Comparison of ENCODE assay signal across 29 cellular contexts in genomic region chrX:17525762-17526555, GRCh38.
DNase-seq lines count a peak whose midpoint lies in the region; ATAC-seq, FAIRE-seq and TF ChIP-seq lines count a peak whose summit lies in the region.
"Had no signal": no experiment of that assay in that cellular context is flagged by ENCODE, and none has a peak within 500 bp of the region (broad histone marks: within the 10 kb centered on the region; RNA-seq: fewer than 3 reads in every experiment).

No MANE protein-coding gene starts in this region.

- H3K27me3 Mint-ChIP-seq in astrocyte (ENCODE audit: low read depth, unreplicated experiment) = no peaks in the 10 kb centered on the region
- H3K27me3 Mint-ChIP-seq: activated CD8-positive, alpha-beta T cell treated with anti-CD3 and anti-CD28 coated beads for 36 hours; activated naive CD8-positive, alpha-beta T cell treated with anti-CD3 and anti-CD28 coated beads for 36 hours; central memory CD8-positive, alpha-beta T cell had no signal

- no peaks in the 10 kb centered on the region for H3K9me3 Mint-ChIP-seq in astrocyte (ENCODE audit: unreplicated experiment)
- H3K9me3 Mint-ChIP-seq: activated CD8-positive, alpha-beta T cell treated with anti-CD3 and anti-CD28 coated beads for 36 hours; activated naive CD8-positive, alpha-beta T cell treated with anti-CD3 and anti-CD28 coated beads for 36 hours; central memory CD8-positive, alpha-beta T cell; HFFc6; nephron progenitor cell had no signal

- DNase-seq in ELF-1 (ENCODE audit: low read depth, low spot score) (peak; percentile 61), astrocyte (ENCODE audit: low read depth) (peak; percentile 31), hepatocyte (ENCODE audit: low spot score) (no peak), smooth muscle cell (lab: John Stamatoyannopoulos, UW; ENCODE audit: unreplicated experiment) (no peak), RCC 7860 (ENCODE audit: low spot score) (no peak), T-helper 1 cell (no peak)
- DNase-seq: activated CD4-positive, alpha-beta T cell treated with anti-CD3 and anti-CD28 coated beads for 1 hour; activated CD8-positive, alpha-beta T cell treated with anti-CD3 and anti-CD28 coated beads for 36 hours; activated effector memory CD4-positive, alpha-beta T cell treated with Interleukin-2 at 50 U/mL for 16 hours; activated naive CD8-positive, alpha-beta T cell treated with anti-CD3 and anti-CD28 coated beads for 36 hours; activated T-cell treated with anti-CD3 and anti-CD28 coated beads for 4 hours; BE2C; dorsolateral prefrontal cortex; HFFc6; hypothalamus; left ventricle myocardium superior; NCI-H1105 treated with DMSO at 0.1 percent for 48 hours; NCI-H2029 treated with DMSO at 0.1 percent for 48 hours; NCI-H446; nephron progenitor cell; right lobe of liver; SHP77; stimulated activated naive CD8-positive, alpha-beta T cell treated with anti-CD3 and anti-CD28 coated beads, Interleukin-15, Interleukin-2, amounts not matched to agents 100 U/mL and 50 U/mL, for 24 hours; thyroid gland had no signal

- peaks cover 23% of the 10 kb centered on the region for H3K4me1 ChIP-seq in astrocyte (ENCODE audit: insufficient read depth, low read length)
- peaks cover 11% of the 10 kb centered on the region for H3K4me1 ChIP-seq in hepatocyte (ENCODE audit: insufficient read depth)
- peaks cover 22% of the 10 kb centered on the region for H3K4me1 ChIP-seq in smooth muscle cell (ENCODE audit: low read depth)
- H3K4me1 ChIP-seq: BE2C, Caco-2, right lobe of liver had no signal

- H3K79me2 ChIP-seq in astrocyte (ENCODE audit: insufficient read depth, low read length) (peaks cover 35% of the 10 kb centered on the region), hepatocyte (no peaks in the 10 kb centered on the region), smooth muscle cell (ENCODE audit: low read depth) (no peaks in the 10 kb centered on the region)

- no peak for ATAC-seq in HG02759 (IDR thresholded peaks at IDR 0.05; ENCODE audit: unreplicated experiment)
- ATAC-seq: activated CD8-positive, alpha-beta T cell treated with anti-CD3 and anti-CD28 coated beads for 36 hours; left ventricle myocardium superior; right lobe of liver; stimulated activated naive CD8-positive, alpha-beta T cell treated with anti-CD3 and anti-CD28 coated beads, Interleukin-15, Interleukin-2, amounts not matched to agents 100 U/mL and 50 U/mL, for 24 hours had no signal

- H3K27me3 ChIP-seq in astrocyte (ENCODE audit: insufficient read depth, low read length) = no peaks in the 10 kb centered on the region
- H3K27me3 ChIP-seq in hepatocyte = no peaks in the 10 kb centered on the region
- H3K27me3 ChIP-seq in smooth muscle cell (ENCODE audit: low read depth) = no peaks in the 10 kb centered on the region
- H3K27me3 ChIP-seq: BE2C, thyroid gland had no signal

- peaks cover 30% of the 10 kb centered on the region for H3K4me1 Mint-ChIP-seq in astrocyte (ENCODE audit: low read depth, unreplicated experiment)
- H3K4me1 Mint-ChIP-seq: central memory CD8-positive, alpha-beta T cell had no signal

- peak overlapping the region; percentile 24 for H3K27ac Mint-ChIP-seq in astrocyte (ENCODE audit: unreplicated experiment)
- H3K27ac Mint-ChIP-seq: activated CD8-positive, alpha-beta T cell treated with anti-CD3 and anti-CD28 coated beads for 36 hours; activated naive CD8-positive, alpha-beta T cell treated with anti-CD3 and anti-CD28 coated beads for 36 hours; HFFc6; nephron progenitor cell had no signal

- peak overlapping the region; percentile 30 for H3K4me2 ChIP-seq in astrocyte (ENCODE audit: low read length)
- no peak overlapping the region for H3K4me2 ChIP-seq in hepatocyte
- peak overlapping the region; percentile 43 for H3K4me2 ChIP-seq in smooth muscle cell

- H2AFZ ChIP-seq in astrocyte (ENCODE audit: low read depth, low read length) = no peak overlapping the region
- H2AFZ ChIP-seq in hepatocyte = no peak overlapping the region
- H2AFZ ChIP-seq in smooth muscle cell (ENCODE audit: low read depth) = no peak overlapping the region

- H3K27ac ChIP-seq in astrocyte (ENCODE audit: low read depth, low read length) = no peak overlapping the region
- H3K27ac ChIP-seq in hepatocyte = peak overlapping the region; percentile 5
- H3K27ac ChIP-seq in smooth muscle cell (ENCODE audit: low read depth) = peak overlapping the region; percentile 75
- H3K27ac ChIP-seq: dorsolateral prefrontal cortex, right lobe of liver had no signal

- TF ChIP-seq CTCF in astrocyte (IDR thresholded peaks at IDR 0.05; ENCODE audit: insufficient read depth, low read depth, low read length) = no peak
- TF ChIP-seq CTCF in hepatocyte (IDR thresholded peaks at IDR 0.05; ENCODE audit: poor library complexity) = no peak
- TF ChIP-seq CTCF in smooth muscle cell (IDR thresholded peaks at IDR 0.05; ENCODE audit: borderline replicate concordance, insufficient read depth, poor library complexity, severe bottlenecking) = no peak

- H3K9ac ChIP-seq in astrocyte (ENCODE audit: low read length) (no peak overlapping the region), smooth muscle cell (ENCODE audit: low read depth) (no peak overlapping the region)

- H3K4me3 ChIP-seq in astrocyte (ENCODE audit: insufficient read depth, low read depth, low read length) = no peak overlapping the region
- no peak overlapping the region for H3K4me3 ChIP-seq in hepatocyte
- H3K4me3 ChIP-seq in smooth muscle cell = no peak overlapping the region
- H3K4me3 ChIP-seq: dorsolateral prefrontal cortex, right lobe of liver, thyroid gland had no signal

- H3K9me3 ChIP-seq in astrocyte (ENCODE audit: insufficient read depth, low read depth, low read length) = no peaks in the 10 kb centered on the region
- no peaks in the 10 kb centered on the region for H3K9me3 ChIP-seq in hepatocyte (ENCODE audit: low read depth)
- no peaks in the 10 kb centered on the region for H3K9me3 ChIP-seq in smooth muscle cell (replicated peaks; ENCODE audit: low read depth)
- H3K9me3 ChIP-seq: BE2C, Caco-2, right lobe of liver, thyroid gland had no signal

- no peaks in the 10 kb centered on the region for H3K36me3 ChIP-seq in astrocyte (ENCODE audit: insufficient read depth, low read length)
- H3K36me3 ChIP-seq in hepatocyte (replicated peaks; ENCODE audit: insufficient read depth, low read depth) = no peaks in the 10 kb centered on the region
- H3K36me3 ChIP-seq in smooth muscle cell (ENCODE audit: low read depth) = no peaks in the 10 kb centered on the region
- H3K36me3 ChIP-seq: BE2C, right lobe of liver, thyroid gland had no signal

- peaks cover 2% of the 10 kb centered on the region for H3K36me3 Mint-ChIP-seq in astrocyte (ENCODE audit: low read depth, unreplicated experiment)
- H3K36me3 Mint-ChIP-seq: activated naive CD8-positive, alpha-beta T cell treated with anti-CD3 and anti-CD28 coated beads for 36 hours had no signal

- WGBS in hepatocyte (ENCODE audit: low lambda C conversion rate, missing lambda C conversion rate) = 86% methylated on average over 8 of the region's 8 CpGs
- WGBS in smooth muscle cell (ENCODE audit: low lambda C conversion rate) = 74% methylated on average over 8 of the region's 8 CpGs

- peak; percentile 84 for FAIRE-seq in astrocyte (lab: Jason Lieb, UNC)
- no peak for FAIRE-seq in RCC 7860 (lab: Jason Lieb, UNC)
- FAIRE-seq: endothelial cell of umbilical vein, frontal cortex had no signal

- H3F3A ChIP-seq in smooth muscle cell (ENCODE audit: low read depth) = no peaks in the 10 kb centered on the region

- peaks cover 3% of the 10 kb centered on the region for H4K20me1 ChIP-seq in astrocyte (ENCODE audit: insufficient read depth, low read length)
- no peaks in the 10 kb centered on the region for H4K20me1 ChIP-seq in hepatocyte (ENCODE audit: insufficient read depth, poor library complexity, severe bottlenecking)
- no peaks in the 10 kb centered on the region for H4K20me1 ChIP-seq in smooth muscle cell (ENCODE audit: low read depth)

- H3K4me3 Mint-ChIP-seq in astrocyte (ENCODE audit: unreplicated experiment) = no peak overlapping the region
- H3K4me3 Mint-ChIP-seq: activated CD8-positive, alpha-beta T cell treated with anti-CD3 and anti-CD28 coated beads for 36 hours; activated naive CD8-positive, alpha-beta T cell treated with anti-CD3 and anti-CD28 coated beads for 36 hours; central memory CD8-positive, alpha-beta T cell; HFFc6; nephron progenitor cell had no signal

- H3K9me2 ChIP-seq in hepatocyte (replicated peaks; ENCODE audit: insufficient read depth) = no peaks in the 10 kb centered on the region

Comparison
In these comparisons a context has a peak if more than half of its experiments do, and no peak if none do; other contexts are left out.
1. DNase-seq: peak in ELF-1 (single experiment) and astrocyte (single experiment); none in hepatocyte (single experiment), smooth muscle cell (single experiment), RCC 7860 (single experiment) and T-helper 1 cell (0 of 5).